Comparison of ENCODE assay signal across 22 cellular contexts in genomic region chr13:51001335-51001734, GRCh38.
"Had no signal": no experiment of that assay in that cellular context is flagged by ENCODE, and none has a peak within 500 bp of the region (broad histone marks: within the 10 kb centered on the region; RNA-seq: fewer than 3 reads in every experiment).

No MANE protein-coding gene starts in this region.

- DNase-seq: immature natural killer cell; mesendoderm; naive B cell; natural killer cell; nephron progenitor cell; retina; small intestine; spleen; stimulated activated CD4-positive, alpha-beta T cell treated with anti-CD3 and anti-CD28 coated beads, Interleukin-4, amount 100 ng/mL, for 24 hours; stimulated activated naive CD4-positive, alpha-beta T cell; stomach; upper lobe of right lung had no signal

- H3K9me3 ChIP-seq: left ventricle myocardium inferior, ovary, prostate gland, spleen, stomach, thoracic aorta, tibial artery, upper lobe of right lung had no signal

- H3K36me3 ChIP-seq: left ventricle myocardium inferior, neural progenitor cell, ovary, prostate gland, spleen, stomach, thoracic aorta, tibial artery, upper lobe of right lung had no signal

- H3K27ac Mint-ChIP-seq: immature natural killer cell; mesothelial cell of epicardium; naive B cell; natural killer cell; neural progenitor cell; stimulated activated effector memory CD8-positive, alpha-beta T cell treated with anti-CD3 and anti-CD28 coated beads, Interleukin-12 subunit alpha, Interleukin-12 subunit beta, amount 100 ng/mL, for 72 hours had no signal

- H3K36me3 Mint-ChIP-seq: mesothelial cell of epicardium; naive B cell; natural killer cell; neural progenitor cell; stimulated activated effector memory CD8-positive, alpha-beta T cell treated with anti-CD3 and anti-CD28 coated beads, Interleukin-12 subunit alpha, Interleukin-12 subunit beta, amount 100 ng/mL, for 72 hours had no signal

- H3K27ac ChIP-seq: left ventricle myocardium inferior, neural progenitor cell, ovary, prostate gland, spleen, stomach, thoracic aorta, tibial artery, upper lobe of right lung had no signal

- H3K4me2 ChIP-seq: neural progenitor cell had no signal

- H3K9ac ChIP-seq: neural progenitor cell had no signal

- ATAC-seq: natural killer cell; stimulated activated effector memory CD8-positive, alpha-beta T cell treated with anti-CD3 and anti-CD28 coated beads, Interleukin-12 subunit alpha, Interleukin-12 subunit beta, amount 100 ng/mL, for 72 hours; upper lobe of right lung had no signal

- H3K4me3 ChIP-seq: left ventricle myocardium inferior, lung, neural progenitor cell, ovary, prostate gland, spleen, stomach, thoracic aorta, tibial artery, upper lobe of right lung had no signal

- H3K4me1 Mint-ChIP-seq: immature natural killer cell; naive B cell; natural killer cell; stimulated activated effector memory CD8-positive, alpha-beta T cell treated with anti-CD3 and anti-CD28 coated beads, Interleukin-12 subunit alpha, Interleukin-12 subunit beta, amount 100 ng/mL, for 72 hours had no signal

- FAIRE-seq: small intestine, urothelium cell line had no signal

- H3K4me3 Mint-ChIP-seq: immature natural killer cell; mesothelial cell of epicardium; naive B cell; natural killer cell; neural progenitor cell; stimulated activated effector memory CD8-positive, alpha-beta T cell treated with anti-CD3 and anti-CD28 coated beads, Interleukin-12 subunit alpha, Interleukin-12 subunit beta, amount 100 ng/mL, for 72 hours had no signal

- H2AFZ ChIP-seq: neural progenitor cell had no signal

- H3K9me3 Mint-ChIP-seq: immature natural killer cell; mesothelial cell of epicardium; naive B cell; natural killer cell; nephron progenitor cell; neural progenitor cell; stimulated activated effector memory CD8-positive, alpha-beta T cell treated with anti-CD3 and anti-CD28 coated beads, Interleukin-12 subunit alpha, Interleukin-12 subunit beta, amount 100 ng/mL, for 72 hours had no signal

- H3K4me1 ChIP-seq: spleen had no signal

- H3K27me3 ChIP-seq: neural progenitor cell, ovary, tibial artery, upper lobe of right lung had no signal
